ENCODE assay signal across 31 cellular contexts in genomic region chr2:187569042-187569441, GRCh38. TPM values are rescaled to one million over a fixed set of nuclear protein-coding genes. Genes with fewer than 3 reads are reported as not detected.
"Had no signal": no experiment of that assay in that cellular context is flagged by ENCODE, and none has a peak within 500 bp of the region (broad histone marks: within the 10 kb centered on the region; RNA-seq: fewer than 3 reads in every experiment).

No MANE protein-coding gene starts in this region.

- H3K9me3 ChIP-seq: adrenal gland, body of pancreas, uterus had no signal

- H3K36me3 ChIP-seq: adrenal gland, gastroesophageal sphincter, neural progenitor cell, right atrium auricular region, uterus, WERI-Rb-1 had no signal

- H3K4me3 ChIP-seq: adrenal gland, body of pancreas, dorsolateral prefrontal cortex, gastroesophageal sphincter, neural progenitor cell, right atrium auricular region, smooth muscle cell, uterus had no signal

- H3K4me1 ChIP-seq: adrenal gland, body of pancreas, gastroesophageal sphincter, right atrium auricular region, uterus had no signal

- FAIRE-seq: colon, kidney had no signal

- ATAC-seq: activated CD4-positive, CD25-positive, alpha-beta regulatory T cell treated with anti-CD3 and anti-CD28 coated beads, Interleukin-2, amount 50 U/mL, for 24 hours; body of pancreas; gastroesophageal sphincter; natural killer cell; stimulated activated memory B cell treated with anti-CD40 and anti-IgM and Interleukin-4, amounts not matched to agents 10 μg/mL and 1 μg/mL and 100 μg/mL, for 72 hours; stimulated activated naive CD8-positive, alpha-beta T cell treated with anti-CD3 and anti-CD28 coated beads, Interleukin-15, amount 100 ng/mL, for 72 hours had no signal

- H3K27ac ChIP-seq: adrenal gland, body of pancreas, gastroesophageal sphincter, neural progenitor cell, right atrium auricular region, uterus, WERI-Rb-1 had no signal

- H3K27me3 ChIP-seq: adrenal gland, body of pancreas, dorsolateral prefrontal cortex, gastroesophageal sphincter, right atrium auricular region, uterus had no signal

- DNase-seq: activated CD4-positive, alpha-beta T cell treated with anti-CD3 and anti-CD28 coated beads for 48 hours; activated CD4-positive, alpha-beta T cell treated with anti-CD3 and anti-CD28 coated beads, Interleukin-2, amount 50 U/mL, for 48 hours; activated CD8-positive, alpha-beta memory T cell treated with anti-CD3 and anti-CD28 coated beads for 24 hours; activated effector memory CD4-positive, alpha-beta T cell treated with Interleukin-2 at 50 U/mL for 16 hours; activated naive CD4-positive, alpha-beta T cell treated with Interleukin-2 at 50 U/mL for 16 hours; activated naive CD8-positive, alpha-beta T cell treated with anti-CD3 and anti-CD28 coated beads for 36 hours; adrenal gland; aorta; body of pancreas; dorsolateral prefrontal cortex; effector memory CD4-positive, alpha-beta T cell; erythroblast; head of caudate nucleus; hippocampal formation; kidney; natural killer cell; occipital lobe; stimulated activated CD4-positive, alpha-beta T cell treated with anti-CD3 and anti-CD28 coated beads, Interleukin-1b, Interleukin-23, amount 100 ng/mL, for 48 hours; stimulated activated CD4-positive, alpha-beta T cell treated with anti-CD3 and anti-CD28 coated beads, Interleukin-4, amount 100 ng/mL, for 4 hours; stimulated activated CD8-positive, alpha-beta memory T cell treated with anti-CD3 and anti-CD28 coated beads, Interleukin-4, amount 100 ng/mL, for 48 hours; stimulated activated naive CD8-positive, alpha-beta T cell treated with anti-CD3 and anti-CD28 coated beads, Interleukin-15, amount 100 ng/mL, for 72 hours; substantia nigra; uterus; WERI-Rb-1 had no signal

RNA-seq across cellular contexts. Expression of gene TFPI, which starts 14.8 kb away (rescaled TPM):
- total RNA-seq: activated naive CD8-positive, alpha-beta T cell treated with anti-CD3 and anti-CD28 coated beads for 36 hours had no signal
